1 cellular context compared by ENCODE assay signal in the genomic region with DNA sequence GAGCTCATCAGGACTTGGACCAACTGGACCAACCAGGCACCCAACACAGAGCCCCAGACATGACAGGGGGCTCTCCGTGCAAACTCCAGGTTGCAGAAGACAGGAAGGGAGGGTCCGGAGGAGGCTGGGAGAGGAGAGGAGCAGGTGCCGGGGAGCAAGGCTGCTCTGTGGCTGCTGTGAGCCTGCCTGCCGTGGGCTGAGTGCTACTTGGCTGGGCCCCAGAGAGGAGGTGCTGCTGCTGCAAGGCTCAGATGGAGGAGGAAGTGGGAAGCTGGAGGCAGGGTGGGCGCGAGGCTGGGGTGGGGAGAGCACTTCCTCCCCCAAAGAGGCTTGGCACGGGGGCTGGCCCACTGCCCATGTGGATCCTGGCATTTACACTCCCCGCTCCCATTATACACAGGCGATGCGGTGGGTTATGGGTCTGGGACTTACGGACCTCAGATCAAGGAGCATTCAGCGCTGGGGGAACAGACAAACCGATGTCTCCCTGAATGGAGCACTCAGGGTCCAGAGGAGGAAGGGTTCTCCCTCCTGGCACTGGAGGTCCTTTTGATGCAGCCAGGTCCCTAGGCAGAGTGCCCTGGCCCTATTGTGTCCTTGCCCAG.
TF ChIP-seq lines count a peak whose summit lies in the region.

No MANE protein-coding gene starts in this region.

TF ChIP-seq in WTC11, 78 proteins besides CTCF, POLR2A, EP300 and RAD21 (continued from another document):
- TF ChIP-seq, protein P1, sequence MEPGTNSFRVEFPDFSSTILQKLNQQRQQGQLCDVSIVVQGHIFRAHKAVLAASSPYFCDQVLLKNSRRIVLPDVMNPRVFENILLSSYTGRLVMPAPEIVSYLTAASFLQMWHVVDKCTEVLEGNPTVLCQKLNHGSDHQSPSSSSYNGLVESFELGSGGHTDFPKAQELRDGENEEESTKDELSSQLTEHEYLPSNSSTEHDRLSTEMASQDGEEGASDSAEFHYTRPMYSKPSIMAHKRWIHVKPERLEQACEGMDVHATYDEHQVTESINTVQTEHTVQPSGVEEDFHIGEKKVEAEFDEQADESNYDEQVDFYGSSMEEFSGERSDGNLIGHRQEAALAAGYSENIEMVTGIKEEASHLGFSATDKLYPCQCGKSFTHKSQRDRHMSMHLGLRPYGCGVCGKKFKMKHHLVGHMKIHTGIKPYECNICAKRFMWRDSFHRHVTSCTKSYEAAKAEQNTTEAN (CRISPR knock-in tag; IDR thresholded peaks at IDR 0.05) = no peak
